Comparison of ENCODE assay signal across 8 cellular contexts in genomic region chr3:51994530-51994929, GRCh38. TPM values are rescaled to one million over a fixed set of nuclear protein-coding genes. Genes with fewer than 3 reads are reported as not detected.
A peak's percentile ranks its signal among the peaks of the same experiment; 100 is the strongest.
DNase-seq lines count a peak whose midpoint lies in the region; ATAC-seq and TF ChIP-seq lines count a peak whose summit lies in the region.

No MANE protein-coding gene starts in this region.

- H3K4me3 ChIP-seq in H7 (ENCODE audit: insufficient read depth, low read depth, low read length) (peak overlapping the region; percentile 80), fibroblast of pulmonary artery (replicated peaks; ENCODE audit: low read depth, low read length) (peak overlapping the region; percentile 99), skeletal muscle cell (ENCODE audit: low read depth, low read length) (peak overlapping the region; percentile 98)

- peak overlapping the region; percentile 91 for H3K27ac ChIP-seq in VCaP

- no peaks in the 10 kb centered on the region for H3K27me3 ChIP-seq in H7 (ENCODE audit: control insufficient read depth, insufficient read depth, low read length)

- peaks cover 13% of the 10 kb centered on the region for H3K36me3 ChIP-seq in H7 (replicated peaks; ENCODE audit: control insufficient read depth, insufficient read depth, low read length)

- no peak for DNase-seq in H7
- no peak for DNase-seq in fibroblast of pulmonary artery (ENCODE audit: low read depth)
- no peak for DNase-seq in skeletal muscle cell (ENCODE audit: low read depth)
- DNase-seq in hepatic stellate cell (ENCODE audit: low spot score), result no peak
- no peak for DNase-seq in NCI-H187 (lab: John Stamatoyannopoulos, UW)
- DNase-seq in NCI-H82 (lab: John Stamatoyannopoulos, UW), result no peak

- no peak for ATAC-seq in HG03442 (IDR thresholded peaks at IDR 0.05; ENCODE audit: unreplicated experiment)

- TF ChIP-seq CTCF in VCaP (conservative IDR thresholded peaks at IDR 0.05), result no peak
- TF ChIP-seq CTCF in fibroblast of pulmonary artery (IDR thresholded peaks at IDR 0.05; ENCODE audit: low read length, missing control alignments), result no peak

RNA-seq across cellular contexts. Expression of gene RPL29, which starts 1.2 kb away (rescaled TPM):
- 1,001 and 1,107 TPM in 2 replicates for total RNA-seq in H7 (2014; rRNA removed; shearing (Covaris generic))

RNA-seq across cellular contexts. Expression of gene ACY1, which starts 11.2 kb away (rescaled TPM):
- 97.7 and 101 TPM in 2 replicates for total RNA-seq in H7 (2014; rRNA removed; shearing (Covaris generic))

RNA-seq across cellular contexts. Expression of gene ABHD14A, which starts 19.7 kb away (rescaled TPM):
- total RNA-seq in H7 (2014; rRNA removed; shearing (Covaris generic)), result 7.5 and 7.7 TPM in 2 replicates

RNA-seq across cellular contexts. Expression of gene ABHD14B, which starts 20.7 kb away (rescaled TPM):
- total RNA-seq in H7 (2014; rRNA removed; shearing (Covaris generic)), result 20.8 and 24.3 TPM in 2 replicates

RNA-seq across cellular contexts. Expression of gene PCBP4, which starts 27.3 kb away (rescaled TPM):
- 29.4 and 48.1 TPM in 2 replicates for total RNA-seq in H7 (2014; rRNA removed; shearing (Covaris generic))
